ENCODE assay signal across 15 cellular contexts in the genomic region with DNA sequence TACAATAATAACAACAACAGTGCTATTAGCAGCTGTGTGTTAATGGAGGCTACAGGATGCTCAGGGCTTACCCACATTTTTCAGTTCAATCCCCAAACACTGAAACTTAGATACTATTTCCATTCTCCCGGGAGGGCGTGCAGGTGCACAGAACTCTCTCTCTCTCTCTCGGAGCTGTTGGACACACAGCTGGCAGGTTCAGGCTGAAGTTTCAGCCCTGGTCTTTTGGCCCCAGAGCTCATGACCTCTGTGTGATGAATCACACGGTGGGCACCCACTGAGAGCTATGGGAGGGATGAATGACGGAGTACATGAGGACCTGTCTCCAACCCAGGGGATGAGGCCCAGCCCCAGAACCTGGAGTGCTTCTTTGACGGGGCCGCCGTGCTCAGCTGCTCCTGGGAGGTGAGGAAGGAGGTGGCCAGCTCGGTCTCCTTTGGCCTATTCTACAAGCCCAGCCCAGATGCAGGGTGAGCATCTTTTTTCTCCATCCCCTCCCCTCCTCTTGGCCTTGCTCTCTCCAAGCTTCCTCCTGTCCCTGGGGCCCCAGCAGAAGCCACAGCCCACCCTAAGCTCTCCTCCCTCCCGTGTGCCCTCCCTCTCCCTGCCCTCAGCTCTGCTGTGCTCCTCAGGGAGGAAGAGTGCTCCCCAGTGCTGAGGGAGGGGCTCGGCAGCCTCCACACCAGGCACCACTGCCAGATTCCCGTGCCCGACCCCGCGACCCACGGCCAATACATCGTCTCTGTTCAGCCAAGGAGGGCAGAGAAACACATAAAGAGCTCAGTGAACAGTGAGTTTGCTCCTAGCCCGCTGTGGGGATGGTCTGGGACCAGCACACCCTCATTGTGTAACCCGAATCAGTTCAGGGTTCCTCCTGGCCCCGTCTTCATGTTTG. TPM values are rescaled to one million over a fixed set of nuclear protein-coding genes. Genes with fewer than 3 reads are reported as not detected.
"Had no signal": no experiment of that assay in that cellular context is flagged by ENCODE, and none has a peak within 500 bp of the region (broad histone marks: within the 10 kb centered on the region; RNA-seq: fewer than 3 reads in every experiment).

No MANE protein-coding gene starts in this region.

- H3K4me3 ChIP-seq: ascending aorta, left lung, smooth muscle cell, upper lobe of left lung had no signal

- ATAC-seq: left lung, right cardiac atrium had no signal

- H3K27me3 ChIP-seq: ascending aorta, left lung, upper lobe of left lung had no signal

- H3K36me3 ChIP-seq: ascending aorta had no signal

- H3K27ac ChIP-seq: ascending aorta, left lung, upper lobe of left lung had no signal

- H3K4me3 Mint-ChIP-seq: activated CD4-positive, alpha-beta memory T cell treated with anti-CD3 and anti-CD28 coated beads, Interleukin-2, amount 10 ng/mL, durations not matched to agents 7 days and 5 days had no signal

- H3K9me3 Mint-ChIP-seq: activated CD4-positive, alpha-beta memory T cell treated with anti-CD3 and anti-CD28 coated beads, Interleukin-2, amount 10 ng/mL, durations not matched to agents 7 days and 5 days had no signal

- DNase-seq: activated CD4-positive, alpha-beta memory T cell treated with anti-CD3 and anti-CD28 coated beads, Interleukin-2, amount 10 ng/mL, durations not matched to agents 7 days and 5 days; activated naive CD4-positive, alpha-beta T cell; effector CD4-positive, alpha-beta T cell; foreskin melanocyte; left lung; mesenchymal stem cell; right cardiac atrium; stimulated activated naive CD4-positive, alpha-beta T cell; substantia nigra; SW 1271 had no signal

- H3K4me1 ChIP-seq: ascending aorta, upper lobe of left lung had no signal

- FAIRE-seq: bronchial epithelial cell had no signal

- H3K4me2 ChIP-seq: smooth muscle cell had no signal

- H3K27ac Mint-ChIP-seq: activated CD4-positive, alpha-beta memory T cell treated with anti-CD3 and anti-CD28 coated beads, Interleukin-2, amount 10 ng/mL, durations not matched to agents 7 days and 5 days had no signal

- H3K9me3 ChIP-seq: ascending aorta, left lung, upper lobe of left lung had no signal

RNA-seq across cellular contexts. Expression of a gene that starts 16.9 kb away (rescaled TPM):
- total RNA-seq: bronchial epithelial cell, smooth muscle cell had no signal
- polyA plus RNA-seq: neural cell had no signal
